In the genomic region with DNA sequence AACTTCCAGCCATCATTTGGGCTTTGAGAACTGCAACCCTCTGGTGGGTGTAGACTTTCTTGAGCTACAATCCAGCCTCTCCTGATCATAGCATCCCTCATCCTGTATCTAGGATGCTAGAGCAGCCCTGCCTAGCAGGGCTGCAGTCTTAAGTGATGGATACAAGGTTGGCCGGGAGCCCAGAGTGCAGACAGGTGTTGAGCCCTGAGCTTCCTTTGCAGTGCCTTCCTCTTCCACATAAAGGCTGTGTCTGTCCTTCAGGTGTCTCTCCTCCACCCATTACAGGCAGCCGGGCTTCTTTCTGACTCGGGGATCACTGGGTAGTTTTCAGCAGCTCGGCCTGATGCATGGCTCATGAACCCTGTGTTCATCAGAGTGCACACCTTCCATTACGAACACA, we compare ENCODE assay signal across 28 cellular contexts.
"Had no signal": no experiment of that assay in that cellular context is flagged by ENCODE, and none has a peak within 500 bp of the region (broad histone marks: within the 10 kb centered on the region; RNA-seq: fewer than 3 reads in every experiment).

No MANE protein-coding gene starts in this region.

- H3K4me1 ChIP-seq: adrenal gland, suprapubic skin, tibial artery, upper lobe of right lung had no signal

- H2AFZ ChIP-seq: neural progenitor cell had no signal

- H3K27ac ChIP-seq: adrenal gland, body of pancreas, coronary artery, dorsolateral prefrontal cortex, neural progenitor cell, right atrium auricular region, suprapubic skin, tibial artery, upper lobe of right lung had no signal

- H3K27me3 ChIP-seq: adrenal gland, body of pancreas, neural progenitor cell, right atrium auricular region, upper lobe of right lung had no signal

- H3K4me3 ChIP-seq: adrenal gland, body of pancreas, coronary artery, dorsolateral prefrontal cortex, lung, neural progenitor cell, right atrium auricular region, suprapubic skin, tibial artery, upper lobe of right lung had no signal

- ATAC-seq: body of pancreas; left lobe of liver; natural killer cell; stimulated activated naive B cell treated with anti-CD40 and anti-IgM and Interleukin-4, amounts not matched to agents 10 μg/mL and 1 μg/mL and 100 μg/mL, for 72 hours; upper lobe of right lung had no signal

- H3K36me3 ChIP-seq: adrenal gland, neural progenitor cell, right atrium auricular region, suprapubic skin, tibial artery, upper lobe of right lung had no signal

- H3K9me3 ChIP-seq: adrenal gland, body of pancreas, right atrium auricular region, suprapubic skin, tibial artery, upper lobe of right lung had no signal

- H3K4me2 ChIP-seq: neural progenitor cell had no signal

- H3K9ac ChIP-seq: neural progenitor cell had no signal

- DNase-seq: activated CD4-positive, alpha-beta memory T cell treated with anti-CD3 and anti-CD28 coated beads for 36 hours; activated CD4-positive, alpha-beta T cell treated with anti-CD3 and anti-CD28 coated beads, Interleukin-2, amount 10 ng/mL, durations not matched to agents 24 days and 14 days; activated CD4-positive, CD25-positive, alpha-beta regulatory T cell treated with anti-CD3 and anti-CD28 coated beads, Interleukin-2, amount 50 U/mL, for 72 hours; activated CD8-positive, alpha-beta memory T cell treated with anti-CD3 and anti-CD28 coated beads, Interleukin-2, amount 50 U/mL, for 4 hours; activated effector memory CD4-positive, alpha-beta T cell treated with anti-CD3 and anti-CD28 coated beads, Interleukin-2, amount 50 U/mL, for 16 hours; activated naive CD4-positive, alpha-beta T cell treated with anti-CD3 and anti-CD28 coated beads for 36 hours; activated naive CD8-positive, alpha-beta T cell treated with anti-CD3 and anti-CD28 coated beads for 36 hours; activated T-cell treated with anti-CD3 and anti-CD28 coated beads, Interleukin-2, amount 50 U/mL, for 1 hour; adrenal gland; aorta; body of pancreas; cerebellar nuclear complex; dorsolateral prefrontal cortex; effector memory CD4-positive, alpha-beta T cell; kidney glomerular epithelial cell; mesendoderm; natural killer cell; stimulated activated CD4-positive, alpha-beta T cell treated with anti-CD3 and anti-CD28 coated beads, Interleukin-15, amount 100 ng/mL, for 24 hours; stimulated activated CD4-positive, alpha-beta T cell treated with anti-CD3 and anti-CD28 coated beads, Interleukin-2, amount 100 ng/mL, for 24 hours; stimulated activated naive B cell treated with anti-CD40 and anti-IgM and Interleukin-4, amounts not matched to agents 10 μg/mL and 1 μg/mL and 100 μg/mL, for 72 hours; tibial artery; upper lobe of right lung had no signal
